In the genomic region with DNA sequence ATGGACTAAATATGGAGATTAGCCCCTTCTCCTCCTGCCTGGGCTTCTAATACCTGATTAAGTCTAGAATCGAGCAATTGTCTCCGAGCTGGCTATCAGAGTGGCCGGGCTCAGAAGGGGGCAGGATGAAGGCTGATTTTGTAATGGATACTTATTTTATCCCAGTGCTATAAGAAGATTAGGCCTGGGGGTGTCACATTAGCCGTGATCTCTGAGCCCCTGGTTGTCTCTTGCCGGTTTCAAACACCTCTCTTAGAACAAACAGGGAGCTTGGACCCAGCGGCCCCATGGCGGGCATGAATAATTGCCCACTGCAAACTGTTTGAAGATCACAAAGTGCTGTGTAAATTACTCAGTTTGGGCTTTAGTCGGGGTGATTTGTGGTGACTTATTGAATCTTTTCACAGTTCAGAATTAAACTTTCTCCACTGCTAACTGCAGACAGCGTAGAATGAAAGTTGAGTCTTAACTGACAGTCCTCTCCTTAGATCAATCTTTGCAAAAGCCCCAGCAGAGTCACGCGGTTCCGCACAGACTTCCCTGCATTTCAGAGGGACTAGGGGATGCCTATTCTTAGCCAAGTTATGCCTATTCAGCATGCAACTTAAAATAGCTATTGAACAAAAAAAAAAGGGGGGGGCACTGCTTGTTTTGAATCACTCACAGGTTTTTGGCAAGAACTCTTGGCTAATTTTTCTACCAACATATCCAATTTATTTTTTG, we compare ENCODE assay signal across 27 cellular contexts.
DNase-seq lines count a peak whose midpoint lies in the region; FAIRE-seq and TF ChIP-seq lines count a peak whose summit lies in the region.
"Had no signal": no experiment of that assay in that cellular context is flagged by ENCODE, and none has a peak within 500 bp of the region (broad histone marks: within the 10 kb centered on the region; RNA-seq: fewer than 3 reads in every experiment).

No MANE protein-coding gene starts in this region.

- TF ChIP-seq CTCF in cardiac muscle cell (IDR thresholded peaks at IDR 0.05; ENCODE audit: low read depth, low read length) (no peak), neural progenitor cell (IDR thresholded peaks at IDR 0.05) (no peak)

- H3K27ac Mint-ChIP-seq in neural progenitor cell = peak overlapping the region; percentile 28
- H3K27ac Mint-ChIP-seq: CD4-positive, alpha-beta T cell; IgD-negative memory B cell; naive thymus-derived CD8-positive, alpha-beta T cell; T-helper 17 cell had no signal

- H4K20me1 ChIP-seq in BLaER1 = no peaks in the 10 kb centered on the region
- peaks cover 31% of the 10 kb centered on the region for H4K20me1 ChIP-seq in neural progenitor cell (ENCODE audit: low read depth)

- H3K27me3 ChIP-seq in BLaER1 (no peaks in the 10 kb centered on the region), cardiac muscle cell (no peaks in the 10 kb centered on the region), neural progenitor cell (peaks cover 53% of the 10 kb centered on the region)
- H3K27me3 ChIP-seq: esophagus squamous epithelium, SJCRH30, uterus had no signal

- H3K79me2 ChIP-seq in neural progenitor cell (ENCODE audit: low read depth) = no peaks in the 10 kb centered on the region

- H3K9ac ChIP-seq in BLaER1 (no peak overlapping the region), neural progenitor cell (no peak overlapping the region)

- DNase-seq in NCI-H2171 treated with DMSO at 0.1 percent for 48 hours (lab: John Stamatoyannopoulos, UW) (peak; percentile 50), cardiac muscle cell (ENCODE audit: low read depth in 1 of 2, low spot score in 1 of 2) (peak in 1 of 2 donors; percentile 81), neural progenitor cell (ENCODE audit: low spot score) (peak; percentile 70), superior temporal gyrus (ENCODE audit: extremely low spot score) (no peak), NCI-H2196 (lab: John Stamatoyannopoulos, UW; ENCODE audit: unreplicated experiment) (no peak), GM19239 (ENCODE audit: insufficient read length, low spot score) (no peak)
- DNase-seq in activated naive CD4-positive, alpha-beta T cell treated with Interleukin-2 at 50 U/mL for 16 hours = no peak
- DNase-seq: ACHN; activated CD4-positive, alpha-beta T cell treated with anti-CD3 and anti-CD28 coated beads, Interleukin-2, amount 50 U/mL, for 4 hours; activated naive CD4-positive, alpha-beta T cell; activated T-cell treated with anti-CD3 and anti-CD28 coated beads for 4 hours; CD4-positive, alpha-beta T cell; DMS53; effector CD8-positive, alpha-beta T cell; esophagus squamous epithelium; lower lobe of right lung; naive thymus-derived CD8-positive, alpha-beta T cell; NCI-H69; PC-3; SJCRH30; spleen; T-helper 17 cell; uterus had no signal

- FAIRE-seq in GM19239 (lab: Jason Lieb, UNC) = no peak
- FAIRE-seq: GM12892 had no signal

- H2AFZ ChIP-seq in neural progenitor cell (replicated peaks) = no peak overlapping the region

- H3F3A ChIP-seq in neural progenitor cell (ENCODE audit: low read depth) = peaks cover 36% of the 10 kb centered on the region

- H3K4me3 Mint-ChIP-seq in neural progenitor cell = peak overlapping the region; percentile 65
- H3K4me3 Mint-ChIP-seq: CD4-positive, alpha-beta T cell; IgD-negative memory B cell; naive thymus-derived CD8-positive, alpha-beta T cell; T-helper 17 cell had no signal

- no peaks in the 10 kb centered on the region for H3K36me3 ChIP-seq in BLaER1
- no peaks in the 10 kb centered on the region for H3K36me3 ChIP-seq in cardiac muscle cell
- no peaks in the 10 kb centered on the region for H3K36me3 ChIP-seq in neural progenitor cell
- H3K36me3 ChIP-seq: esophagus squamous epithelium, lower lobe of right lung, prostate gland, SJCRH30, spleen, uterus had no signal

- peaks cover 3% of the 10 kb centered on the region for H3K36me3 Mint-ChIP-seq in neural progenitor cell
- H3K36me3 Mint-ChIP-seq: IgD-negative memory B cell had no signal

- peak overlapping the region; percentile 40 for H3K4me2 ChIP-seq in BLaER1
- peak overlapping the region; percentile 60 for H3K4me2 ChIP-seq in neural progenitor cell

- H3K4me3 ChIP-seq in BLaER1 (no peak overlapping the region), cardiac muscle cell (no peak overlapping the region), neural progenitor cell (no peak overlapping the region)
- H3K4me3 ChIP-seq: esophagus squamous epithelium, lower lobe of right lung, prostate gland, SJCRH30, spleen, uterus had no signal

- peaks cover 37% of the 10 kb centered on the region for H3K4me1 Mint-ChIP-seq in neural progenitor cell
- H3K4me1 Mint-ChIP-seq: IgD-negative memory B cell; naive thymus-derived CD8-positive, alpha-beta T cell; T-helper 17 cell had no signal

- peaks cover 29% of the 10 kb centered on the region for H3K27me3 Mint-ChIP-seq in neural progenitor cell (ENCODE audit: insufficient read depth, low read depth)
- H3K27me3 Mint-ChIP-seq: CD4-positive, alpha-beta T cell; T-helper 17 cell had no signal

- H3K9me3 ChIP-seq in BLaER1 (peaks cover 15% of the 10 kb centered on the region), cardiac muscle cell (ENCODE audit: low read depth) (no peaks in the 10 kb centered on the region), neural progenitor cell (ENCODE audit: low read depth) (no peaks in the 10 kb centered on the region)
- H3K9me3 ChIP-seq: prostate gland, SJCRH30, uterus had no signal

- peaks cover 17% of the 10 kb centered on the region for H3K9me3 Mint-ChIP-seq in neural progenitor cell

- H3K27ac ChIP-seq in BLaER1 (no peak overlapping the region), cardiac muscle cell (peak overlapping the region; percentile 84), neural progenitor cell (no peak overlapping the region)
- H3K27ac ChIP-seq: esophagus squamous epithelium, lower lobe of right lung, prostate gland, SJCRH30, spleen, uterus had no signal

- peaks cover 13% of the 10 kb centered on the region for H3K4me1 ChIP-seq in BLaER1
- H3K4me1 ChIP-seq in cardiac muscle cell (ENCODE audit: low read depth) = peaks cover 16% of the 10 kb centered on the region
- peaks cover 30% of the 10 kb centered on the region for H3K4me1 ChIP-seq in neural progenitor cell
- H3K4me1 ChIP-seq: esophagus squamous epithelium, lower lobe of right lung, prostate gland, SJCRH30, spleen, uterus had no signal

Comparison
In these comparisons a context has a peak if more than half of its experiments do, and no peak if none do; other contexts are left out.
1. DNase-seq: peak in NCI-H2171 treated with DMSO at 0.1 percent for 48 hours (single experiment) and neural progenitor cell (single experiment); none in superior temporal gyrus (single experiment), NCI-H2196 (single experiment), activated naive CD4-positive, alpha-beta T cell treated with Interleukin-2 at 50 U/mL for 16 hours (single experiment) and GM19239 (single experiment).